13 cellular contexts compared by ENCODE assay signal in the genomic region with DNA sequence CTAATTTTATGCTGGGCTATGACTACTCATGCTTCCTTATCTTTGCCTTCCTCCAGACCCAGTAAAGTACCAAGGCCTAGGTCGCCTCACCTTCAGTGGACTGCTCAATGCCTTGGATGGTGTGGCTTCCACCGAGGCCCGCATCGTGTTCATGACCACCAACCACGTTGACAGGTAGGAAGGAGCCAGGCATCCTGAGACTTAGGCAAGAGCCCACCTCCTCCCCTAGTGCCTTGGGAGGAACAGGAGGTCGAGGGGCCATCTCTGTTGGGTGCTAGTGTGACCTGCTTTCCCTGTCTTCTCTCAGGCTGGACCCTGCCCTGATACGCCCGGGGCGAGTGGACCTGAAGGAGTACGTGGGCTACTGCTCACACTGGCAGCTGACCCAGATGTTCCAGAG. TPM values are rescaled to one million over a fixed set of nuclear protein-coding genes. Genes with fewer than 3 reads are reported as not detected.
DNase-seq lines count a peak whose midpoint lies in the region; ATAC-seq and TF ChIP-seq lines count a peak whose summit lies in the region.
"Had no signal": no experiment of that assay in that cellular context is flagged by ENCODE, and none has a peak within 500 bp of the region (broad histone marks: within the 10 kb centered on the region; RNA-seq: fewer than 3 reads in every experiment).

No MANE protein-coding gene starts in this region.

- H3K27me3 ChIP-seq in sigmoid colon = no peaks in the 10 kb centered on the region
- H3K27me3 ChIP-seq: BLaER1 treated with 17β-estradiol and CSF1 and Interleukin-3, amounts not matched to agents 10 nM and 100 nM had no signal

- TF ChIP-seq CTCF in sigmoid colon (IDR thresholded peaks at IDR 0.05) = no peak

- POLR2A ChIA-PET in activated CD4-positive, alpha-beta T cell treated with anti-CD3 and anti-CD28 coated beads, Interleukin-2, amount 10 ng/mL, durations not matched to agents 7 days and 5 days (lab: Charles Lee) = no interaction called here

- H3K4me1 ChIP-seq in sigmoid colon = peaks cover 0 to 21% (median 20%) of the 10 kb centered on the region in 4 donors

- H3K27ac Mint-ChIP-seq in activated naive CD8-positive, alpha-beta T cell treated with anti-CD3 and anti-CD28 coated beads for 36 hours = peak overlapping the region; percentile 40
- H3K27ac Mint-ChIP-seq in activated naive CD8-positive, alpha-beta T cell treated with anti-CD3 and anti-CD28 coated beads, Interleukin-2, amount 50 U/mL, for 24 hours = no peak overlapping the region
- H3K27ac Mint-ChIP-seq in memory B cell = peak overlapping the region; percentile 5
- H3K27ac Mint-ChIP-seq in activated CD4-positive, alpha-beta T cell treated with anti-CD3 and anti-CD28 coated beads, Interleukin-2, amount 10 ng/mL, durations not matched to agents 7 days and 5 days = no peak overlapping the region
- H3K27ac Mint-ChIP-seq: B cell, H9 had no signal

- 92 to 93% methylated on average over 10 of the region's 10 CpGs for WGBS in sigmoid colon, 2 donors

- no peak for TF ChIP-seq POLR2A in sigmoid colon (IDR thresholded peaks at IDR 0.05)

- H3K27ac ChIP-seq in sigmoid colon = no peak overlapping the region
- H3K27ac ChIP-seq: BLaER1 treated with 17β-estradiol and CSF1 and Interleukin-3, amounts not matched to agents 10 nM and 100 nM had no signal

- H3K4me3 ChIP-seq in sigmoid colon = no peak overlapping the region
- H3K4me3 ChIP-seq: BLaER1 treated with 17β-estradiol and CSF1 and Interleukin-3, amounts not matched to agents 10 nM and 100 nM had no signal

- no peaks in the 10 kb centered on the region for H3K9me3 Mint-ChIP-seq in activated naive CD8-positive, alpha-beta T cell treated with anti-CD3 and anti-CD28 coated beads for 36 hours
- H3K9me3 Mint-ChIP-seq in activated naive CD8-positive, alpha-beta T cell treated with anti-CD3 and anti-CD28 coated beads, Interleukin-2, amount 50 U/mL, for 24 hours = no peaks in the 10 kb centered on the region
- H3K9me3 Mint-ChIP-seq in memory B cell = no peaks in the 10 kb centered on the region
- H3K9me3 Mint-ChIP-seq in activated CD4-positive, alpha-beta T cell treated with anti-CD3 and anti-CD28 coated beads, Interleukin-2, amount 10 ng/mL, durations not matched to agents 7 days and 5 days = no peaks in the 10 kb centered on the region
- H3K9me3 Mint-ChIP-seq: CD8-positive, alpha-beta T cell; H9 had no signal

- no peak for ATAC-seq in activated naive CD8-positive, alpha-beta T cell treated with anti-CD3 and anti-CD28 coated beads, Interleukin-2, amount 50 U/mL, for 24 hours
- no peak for ATAC-seq in memory B cell (ENCODE audit: low read depth)
- ATAC-seq: CD8-positive, alpha-beta T cell had no signal

- TF ChIP-seq EP300 in sigmoid colon (IDR thresholded peaks at IDR 0.05) = no peak

- no peak for DNase-seq in activated naive CD8-positive, alpha-beta T cell treated with anti-CD3 and anti-CD28 coated beads for 36 hours
- no peak for DNase-seq in activated naive CD8-positive, alpha-beta T cell treated with anti-CD3 and anti-CD28 coated beads, Interleukin-2, amount 50 U/mL, for 24 hours
- DNase-seq in memory B cell (ENCODE audit: low spot score in 2 of 2) (no peak), sigmoid colon (peak; percentile 40), NCI-H748 (lab: John Stamatoyannopoulos, UW; ENCODE audit: unreplicated experiment) (no peak)
- no peak for DNase-seq in activated CD4-positive, alpha-beta T cell treated with anti-CD3 and anti-CD28 coated beads, Interleukin-2, amount 10 ng/mL, durations not matched to agents 7 days and 5 days
- DNase-seq: Calu3; CD8-positive, alpha-beta T cell; DMS79 treated with DMSO at 0.1 percent for 48 hours; GF-D8; H9 had no signal

- peaks cover 31 to 67% (median 47%) of the 10 kb centered on the region in 4 donors for H3K36me3 ChIP-seq in sigmoid colon

- no peak overlapping the region for H3K4me3 Mint-ChIP-seq in activated naive CD8-positive, alpha-beta T cell treated with anti-CD3 and anti-CD28 coated beads for 36 hours
- no peak overlapping the region for H3K4me3 Mint-ChIP-seq in activated naive CD8-positive, alpha-beta T cell treated with anti-CD3 and anti-CD28 coated beads, Interleukin-2, amount 50 U/mL, for 24 hours
- no peak overlapping the region for H3K4me3 Mint-ChIP-seq in memory B cell
- no peak overlapping the region for H3K4me3 Mint-ChIP-seq in activated CD4-positive, alpha-beta T cell treated with anti-CD3 and anti-CD28 coated beads, Interleukin-2, amount 10 ng/mL, durations not matched to agents 7 days and 5 days
- H3K4me3 Mint-ChIP-seq: B cell; CD8-positive, alpha-beta T cell had no signal

- H3K36me3 Mint-ChIP-seq in activated naive CD8-positive, alpha-beta T cell treated with anti-CD3 and anti-CD28 coated beads for 36 hours = peaks cover 18% of the 10 kb centered on the region
- H3K36me3 Mint-ChIP-seq in activated naive CD8-positive, alpha-beta T cell treated with anti-CD3 and anti-CD28 coated beads, Interleukin-2, amount 50 U/mL, for 24 hours (ENCODE audit: low read depth) = peaks cover 44% of the 10 kb centered on the region
- H3K36me3 Mint-ChIP-seq in memory B cell = peaks cover 31% of the 10 kb centered on the region
- H3K36me3 Mint-ChIP-seq in activated CD4-positive, alpha-beta T cell treated with anti-CD3 and anti-CD28 coated beads, Interleukin-2, amount 10 ng/mL, durations not matched to agents 7 days and 5 days (ENCODE audit: low read depth) = peaks cover 39% of the 10 kb centered on the region

- no peaks in the 10 kb centered on the region for H3K9me3 ChIP-seq in sigmoid colon
- H3K9me3 ChIP-seq: BLaER1 treated with 17β-estradiol and CSF1 and Interleukin-3, amounts not matched to agents 10 nM and 100 nM had no signal

- H3K4me1 Mint-ChIP-seq in activated naive CD8-positive, alpha-beta T cell treated with anti-CD3 and anti-CD28 coated beads for 36 hours = peaks cover 18% of the 10 kb centered on the region
- H3K4me1 Mint-ChIP-seq in activated naive CD8-positive, alpha-beta T cell treated with anti-CD3 and anti-CD28 coated beads, Interleukin-2, amount 50 U/mL, for 24 hours = peaks cover 25% of the 10 kb centered on the region
- H3K4me1 Mint-ChIP-seq in memory B cell = peaks cover 18% of the 10 kb centered on the region
- H3K4me1 Mint-ChIP-seq in activated CD4-positive, alpha-beta T cell treated with anti-CD3 and anti-CD28 coated beads, Interleukin-2, amount 10 ng/mL, durations not matched to agents 7 days and 5 days = peaks cover 25% of the 10 kb centered on the region

- CTCF ChIA-PET in activated CD4-positive, alpha-beta T cell treated with anti-CD3 and anti-CD28 coated beads, Interleukin-2, amount 10 ng/mL, durations not matched to agents 7 days and 5 days (lab: Charles Lee) = interaction anchor here (1.7 kb wide), 2 partner anchors 48 to 184 kb away, joined by 4 to 5 read pairs; partner anchors contain the start of gene TTLL4

- intact Hi-C loops in sigmoid colon (cut with DNase I) = no loop called here

- H3K27me3 Mint-ChIP-seq in activated naive CD8-positive, alpha-beta T cell treated with anti-CD3 and anti-CD28 coated beads for 36 hours = no peaks in the 10 kb centered on the region
- H3K27me3 Mint-ChIP-seq in activated naive CD8-positive, alpha-beta T cell treated with anti-CD3 and anti-CD28 coated beads, Interleukin-2, amount 50 U/mL, for 24 hours = no peaks in the 10 kb centered on the region
- H3K27me3 Mint-ChIP-seq in memory B cell = no peaks in the 10 kb centered on the region
- H3K27me3 Mint-ChIP-seq in activated CD4-positive, alpha-beta T cell treated with anti-CD3 and anti-CD28 coated beads, Interleukin-2, amount 10 ng/mL, durations not matched to agents 7 days and 5 days = no peaks in the 10 kb centered on the region
- H3K27me3 Mint-ChIP-seq: B cell had no signal

RNA-seq across cellular contexts. Expression of gene BCS1L, which starts 3.3 kb away (rescaled TPM):
- 10 to 100 TPM; 90.3 to 96.4 TPM for total RNA-seq in activated naive CD8-positive, alpha-beta T cell treated with anti-CD3 and anti-CD28 coated beads for 36 hours
- total RNA-seq in sigmoid colon = 10 to 100 TPM; 20.7 to 42.5 (median 25.2) TPM
- 10 to 100 TPM; 13.4 to 27.8 (median 20.4) TPM for polyA plus RNA-seq in sigmoid colon
- total RNA-seq in activated CD4-positive, alpha-beta T cell treated with anti-CD3 and anti-CD28 coated beads, Interleukin-2, amount 10 ng/mL, durations not matched to agents 7 days and 5 days = 10 to 100 TPM; 53.4 to 58.6 TPM

RNA-seq across cellular contexts. Expression of gene ZNF142, which starts 3.4 kb away (rescaled TPM):
- total RNA-seq in activated naive CD8-positive, alpha-beta T cell treated with anti-CD3 and anti-CD28 coated beads for 36 hours = 10 to 100 TPM; 55.2 to 55.4 TPM
- 10 to 100 TPM; 14.6 to 24.4 (median 19.5) TPM for total RNA-seq in sigmoid colon
- 10 to 100 TPM in 1 of 3 donors, 1 to 10 TPM in 2; 1.6 to 10.2 (median 4.8) TPM for polyA plus RNA-seq in sigmoid colon
- 10 to 100 TPM; 46.8 to 48.6 TPM for total RNA-seq in activated CD4-positive, alpha-beta T cell treated with anti-CD3 and anti-CD28 coated beads, Interleukin-2, amount 10 ng/mL, durations not matched to agents 7 days and 5 days

RNA-seq across cellular contexts. Expression of gene RNF25, which starts 9.0 kb away (rescaled TPM):
- 10 to 100 TPM; 27.2 to 29.8 TPM for total RNA-seq in activated naive CD8-positive, alpha-beta T cell treated with anti-CD3 and anti-CD28 coated beads for 36 hours
- 10 to 100 TPM in 3 of 4 donors, 1 to 10 TPM in 1; 6.4 to 24.7 (median 21.9) TPM for total RNA-seq in sigmoid colon
- 10 to 100 TPM; 11.6 to 19.2 (median 14.3) TPM for polyA plus RNA-seq in sigmoid colon
- total RNA-seq in activated CD4-positive, alpha-beta T cell treated with anti-CD3 and anti-CD28 coated beads, Interleukin-2, amount 10 ng/mL, durations not matched to agents 7 days and 5 days = 10 to 100 TPM; 20.6 to 29.8 TPM

RNA-seq across cellular contexts. Expression of gene STK36, which starts 9.1 kb away (rescaled TPM):
- total RNA-seq in activated naive CD8-positive, alpha-beta T cell treated with anti-CD3 and anti-CD28 coated beads for 36 hours = 10 to 100 TPM; 11.8 to 15.4 TPM
- 10 to 100 TPM; 13.6 to 79.5 (median 27.0) TPM for total RNA-seq in sigmoid colon
- 10 to 100 TPM in 1 of 3 donors, 1 to 10 TPM in 2; 3.9 to 15.8 (median 4.2) TPM for polyA plus RNA-seq in sigmoid colon
- 10 to 100 TPM; 14.6 to 17.3 TPM for total RNA-seq in activated CD4-positive, alpha-beta T cell treated with anti-CD3 and anti-CD28 coated beads, Interleukin-2, amount 10 ng/mL, durations not matched to agents 7 days and 5 days

RNA-seq across cellular contexts. Expression of gene TTLL4, which starts 47.8 kb away (rescaled TPM):
- total RNA-seq in activated naive CD8-positive, alpha-beta T cell treated with anti-CD3 and anti-CD28 coated beads for 36 hours = 10 to 100 TPM; 34.2 to 36.7 TPM
- 10 to 100 TPM; 11.4 to 16.0 (median 12.5) TPM for total RNA-seq in sigmoid colon
- 10 to 100 TPM in 1 of 3 donors, 1 to 10 TPM in 2; 6.0 to 15.1 (median 6.0) TPM for polyA plus RNA-seq in sigmoid colon
- 10 to 100 TPM; 31.6 TPM for total RNA-seq in activated CD4-positive, alpha-beta T cell treated with anti-CD3 and anti-CD28 coated beads, Interleukin-2, amount 10 ng/mL, durations not matched to agents 7 days and 5 days

Comparison
In these comparisons a context has a peak if more than half of its experiments do, and no peak if none do; other contexts are left out.
1. H3K27ac Mint-ChIP-seq: peak in activated naive CD8-positive, alpha-beta T cell treated with anti-CD3 and anti-CD28 coated beads for 36 hours (single experiment) and memory B cell (single experiment); none in activated naive CD8-positive, alpha-beta T cell treated with anti-CD3 and anti-CD28 coated beads, Interleukin-2, amount 50 U/mL, for 24 hours (single experiment) and activated CD4-positive, alpha-beta T cell treated with anti-CD3 and anti-CD28 coated beads, Interleukin-2, amount 10 ng/mL, durations not matched to agents 7 days and 5 days (single experiment).